Comparison of ENCODE assay signal across 24 cellular contexts in genomic region chr9:112015736-112016135, GRCh38.
"Had no signal": no experiment of that assay in that cellular context is flagged by ENCODE, and none has a peak within 500 bp of the region (broad histone marks: within the 10 kb centered on the region; RNA-seq: fewer than 3 reads in every experiment).

No MANE protein-coding gene starts in this region.

- ATAC-seq: gastrocnemius medialis; left cardiac atrium; lower lobe of right lung; pancreas; right cardiac atrium; stimulated activated naive CD8-positive, alpha-beta T cell treated with anti-CD3 and anti-CD28 coated beads, Interleukin-15, Interleukin-2, amounts not matched to agents 100 U/mL and 50 U/mL, for 24 hours had no signal

- H3K36me3 Mint-ChIP-seq: memory B cell, type B pancreatic cell had no signal

- FAIRE-seq: pancreas, small intestine had no signal

- H3K27ac ChIP-seq: epithelial cell of prostate, esophagus muscularis mucosa, gastrocnemius medialis, left ventricle myocardium inferior, lower lobe of right lung, pancreas, suprapubic skin, thyroid gland, uterus had no signal

- H3K36me3 ChIP-seq: esophagus muscularis mucosa, gastrocnemius medialis, left ventricle myocardium inferior, lower lobe of right lung, pancreas, suprapubic skin, thyroid gland, uterus had no signal

- H3K4me3 ChIP-seq: esophagus muscularis mucosa, gastrocnemius medialis, left ventricle myocardium inferior, lower lobe of right lung, pancreas, suprapubic skin, thyroid gland, uterus had no signal

- DNase-seq: cortex of kidney; effector memory CD4-positive, alpha-beta T cell; gastrocnemius medialis; glutamatergic neuron; islet precursor cell; left cardiac atrium; left ventricle myocardium inferior; lower lobe of right lung; midbrain; occipital lobe; pancreas; right cardiac atrium; stimulated activated CD4-positive, alpha-beta T cell treated with anti-CD3 and anti-CD28 coated beads, Interleukin-12 subunit alpha, Interleukin-12 subunit beta, amount 100 ng/mL, for 4 hours; stimulated activated naive CD8-positive, alpha-beta T cell treated with anti-CD3 and anti-CD28 coated beads, Interleukin-15, Interleukin-2, amounts not matched to agents 100 U/mL and 50 U/mL, for 24 hours; thyroid gland; uterus had no signal

- H3K27ac Mint-ChIP-seq: nephron, progenitor cell of endocrine pancreas, type B pancreatic cell had no signal

- H3K27me3 Mint-ChIP-seq: memory B cell, progenitor cell of endocrine pancreas, type B pancreatic cell had no signal

- H3K27me3 ChIP-seq: esophagus muscularis mucosa, gastrocnemius medialis, pancreas, suprapubic skin, thyroid gland, uterus had no signal

- H3K9me3 Mint-ChIP-seq: memory B cell, nephron, type B pancreatic cell had no signal

- H3K4me3 Mint-ChIP-seq: memory B cell, nephron, type B pancreatic cell had no signal

- H3K9me3 ChIP-seq: esophagus muscularis mucosa, gastrocnemius medialis, left ventricle myocardium inferior, lower lobe of right lung, pancreas, suprapubic skin, thyroid gland, uterus had no signal
